9 cellular contexts compared by ENCODE assay signal in genomic region chr20:1800777-1801176, GRCh38.
DNase-seq lines count a peak whose midpoint lies in the region; ATAC-seq and TF ChIP-seq lines count a peak whose summit lies in the region.
"Had no signal": no experiment of that assay in that cellular context is flagged by ENCODE, and none has a peak within 500 bp of the region (broad histone marks: within the 10 kb centered on the region; RNA-seq: fewer than 3 reads in every experiment).

No MANE protein-coding gene starts in this region.

- H3K4me3 ChIP-seq in GM23248 (no peak overlapping the region), fibroblast of the aortic adventitia (ENCODE audit: low read depth, low read length) (no peak overlapping the region), esophagus squamous epithelium (no peak overlapping the region)

- CTCF ChIA-PET in RWPE1 (lab: Yijun Ruan, JAX) = interaction anchor here (0.6 to 1.2 kb wide), 5 partner anchors 34 to 500 kb away, joined by 3 to 4 read pairs (median 4); no protein-coding TSS in a partner anchor

- no peak for TF ChIP-seq POLR2A in esophagus squamous epithelium (IDR thresholded peaks at IDR 0.05)

- H3K36me3 ChIP-seq in GM23248 (ENCODE audit: low read depth) (no peaks in the 10 kb centered on the region), esophagus squamous epithelium (no peaks in the 10 kb centered on the region)

- H3K9ac ChIP-seq in GM23248 = no peak overlapping the region

- TF ChIP-seq CTCF in 22Rv1 (IDR thresholded peaks at IDR 0.05) (peak; percentile 19; the same call in 1 of the 2 replicates), RWPE1 (conservative IDR thresholded peaks at IDR 0.05; ENCODE audit: low read depth) (peak; percentile 39), fibroblast of the aortic adventitia (IDR thresholded peaks at IDR 0.05; ENCODE audit: insufficient read depth, low read length) (peak; percentile 62), esophagus squamous epithelium (IDR thresholded peaks at IDR 0.05) (peak in 1 of 6 experiments; percentile 17)

- H3K27me3 ChIP-seq in GM23248 (replicated peaks; ENCODE audit: insufficient read depth) (no peaks in the 10 kb centered on the region), esophagus squamous epithelium (peaks cover 0 to 24% (median 1%) of the 10 kb centered on the region in 4 donors)

- peak overlapping the region; percentile 13 for H3K4me2 ChIP-seq in GM23248 (ENCODE audit: unreplicated experiment)

- 36 to 53% methylated on average over 3 of the region's 3 CpGs for WGBS in GM23248 (ENCODE audit: low coverage in 1 of 2, low lambda C conversion rate in 2 of 2, missing lambda C conversion rate in 2 of 2), 2 experiments
- WGBS in esophagus squamous epithelium, 2 donors = 23 to 41% methylated on average over 3 of the region's 3 CpGs

- H4K20me1 ChIP-seq in GM23248 (ENCODE audit: insufficient read depth) = no peaks in the 10 kb centered on the region

- no peaks in the 10 kb centered on the region for H3K9me2 ChIP-seq in GM23248 (ENCODE audit: insufficient read depth)

- H3K9me3 ChIP-seq in GM23248 (ENCODE audit: low read depth) (no peaks in the 10 kb centered on the region), esophagus squamous epithelium (no peaks in the 10 kb centered on the region)
- H3K9me3 ChIP-seq: Caco-2 had no signal

- in situ Hi-C loops in GM23248 (cut with MboI) = no loop called here

- H3K79me2 ChIP-seq in GM23248 (ENCODE audit: insufficient read depth) = no peaks in the 10 kb centered on the region

- intact Hi-C loops in esophagus squamous epithelium (cut with DNase I) = loop anchor here (10.0 kb wide), 1 partner anchor 94 kb away; the partner anchor contains the start of gene SIRPA

- H3F3A ChIP-seq in GM23248 (ENCODE audit: insufficient read depth) = peaks cover 16% of the 10 kb centered on the region

- H2AFZ ChIP-seq in GM23248 = no peak overlapping the region

- ATAC-seq in left lobe of liver = no peak

- POLR2A ChIA-PET in RWPE1 (lab: Yijun Ruan, JAX; ENCODE audit: low non-redundant PET) = no interaction called here

- peaks cover 13% of the 10 kb centered on the region for H3K4me1 ChIP-seq in GM23248 (ENCODE audit: insufficient read depth)
- peaks cover 15 to 42% (median 21%) of the 10 kb centered on the region in 3 donors for H3K4me1 ChIP-seq in esophagus squamous epithelium

- peak; percentile 77 for DNase-seq in GM23248
- no peak for DNase-seq in RWPE1 (ENCODE audit: low spot score)
- DNase-seq in fibroblast of the aortic adventitia (ENCODE audit: low read depth) = peak; percentile 68
- no peak for DNase-seq in esophagus squamous epithelium (lab: John Stamatoyannopoulos, UW)
- DNase-seq in left lobe of liver (ENCODE audit: low spot score) = no peak
- no peak for DNase-seq in COLO829 (ENCODE audit: low spot score)
- no peak for DNase-seq in NCI-H128 (lab: John Stamatoyannopoulos, UW; ENCODE audit: unreplicated experiment)
- DNase-seq: Caco-2 had no signal

- H3K27ac ChIP-seq in 22Rv1 (no peak overlapping the region), GM23248 (no peak overlapping the region), RWPE1 (no peak overlapping the region), esophagus squamous epithelium (no peak overlapping the region)

Comparison
In these comparisons a context has a peak if more than half of its experiments do, and no peak if none do; other contexts are left out.
1. DNase-seq: peak in GM23248 (single experiment) and fibroblast of the aortic adventitia (single experiment); none in RWPE1 (single experiment), esophagus squamous epithelium (single experiment), left lobe of liver (single experiment), COLO829 (single experiment) and NCI-H128 (single experiment).